In genomic region chr19:36112678-36113077, GRCh38 we compare ENCODE assay signal across 19 cellular contexts. TPM values are rescaled to one million over a fixed set of nuclear protein-coding genes. Genes with fewer than 3 reads are reported as not detected.
DNase-seq lines count a peak whose midpoint lies in the region; ATAC-seq and TF ChIP-seq lines count a peak whose summit lies in the region.
"Had no signal": no experiment of that assay in that cellular context is flagged by ENCODE, and none has a peak within 500 bp of the region (broad histone marks: within the 10 kb centered on the region; RNA-seq: fewer than 3 reads in every experiment).

No MANE protein-coding gene starts in this region.

- no peak overlapping the region for H2AFZ ChIP-seq in GM23338

- no peak overlapping the region for H3K4me3 ChIP-seq in CD4-positive, alpha-beta memory T cell (ENCODE audit: low read length in 2 of 2)
- no peak overlapping the region for H3K4me3 ChIP-seq in GM23338
- H3K4me3 ChIP-seq: adrenal gland, thyroid gland had no signal

- peaks cover 26% of the 10 kb centered on the region for H3F3A ChIP-seq in GM23338 (replicated peaks; ENCODE audit: low read depth)

- H3K27ac Mint-ChIP-seq in CD4-positive, alpha-beta memory T cell = peak overlapping the region in 4 of 7 donors; percentile 23 to 95 (median 79)
- H3K27ac Mint-ChIP-seq in GM23338 = no peak overlapping the region
- peak overlapping the region; percentile 72 for H3K27ac Mint-ChIP-seq in activated naive CD8-positive, alpha-beta T cell
- peak overlapping the region in 1 of 2 donors; percentile 94 for H3K27ac Mint-ChIP-seq in natural killer cell treated with Interleukin-12 subunit alpha and Interleukin-12 subunit beta and Interleukin-15 and Interleukin-18, amount 100 ng/mL, for 72 hours

- H4K20me1 ChIP-seq in GM23338 (replicated peaks; ENCODE audit: insufficient read depth) = peaks cover 10% of the 10 kb centered on the region; the same call in 1 of the 2 replicates

- H3K4me1 ChIP-seq in CD4-positive, alpha-beta memory T cell (ENCODE audit: insufficient read depth, low read length) = peaks cover 30% of the 10 kb centered on the region
- peaks cover 20% of the 10 kb centered on the region for H3K4me1 ChIP-seq in GM23338 (ENCODE audit: insufficient read depth)

- TF ChIP-seq CTCF in GM23338 (conservative IDR thresholded peaks at IDR 0.05; ENCODE audit: low read depth in 2 of 2) = no peak

- H3K79me2 ChIP-seq in GM23338 (replicated peaks; ENCODE audit: insufficient read depth) = peaks cover 22% of the 10 kb centered on the region

- H3K4me2 ChIP-seq in GM23338 = no peak overlapping the region

- peaks cover 7% of the 10 kb centered on the region for H3K36me3 ChIP-seq in CD4-positive, alpha-beta memory T cell (ENCODE audit: insufficient read depth, low read length)
- no peaks in the 10 kb centered on the region; the same call in 1 of the 2 replicates for H3K36me3 ChIP-seq in GM23338 (ENCODE audit: insufficient read depth)

- intact Hi-C loops in CD4-positive, alpha-beta memory T cell (cut with micrococcal nuclease) = loop anchor here (10.0 kb wide), 2 partner anchors 218 to 1102 kb away; partner anchors contain the start of genes ZNF383 and ZNF585B

- peaks cover 10 to 40% of the 10 kb centered on the region in 2 donors for H3K36me3 Mint-ChIP-seq in CD4-positive, alpha-beta memory T cell
- peaks cover 40% of the 10 kb centered on the region for H3K36me3 Mint-ChIP-seq in GM23338 (ENCODE audit: low read depth)
- H3K36me3 Mint-ChIP-seq in activated naive CD8-positive, alpha-beta T cell = peaks cover 4% of the 10 kb centered on the region
- H3K36me3 Mint-ChIP-seq in natural killer cell treated with Interleukin-12 subunit alpha and Interleukin-12 subunit beta and Interleukin-15 and Interleukin-18, amount 100 ng/mL, for 72 hours = peaks cover 4% of the 10 kb centered on the region

- POLR2A ChIA-PET in CD4-positive, alpha-beta memory T cell (lab: Charles Lee; ENCODE audit: partially characterized antibody) = interaction anchor here (0.7 kb wide), 1 partner anchor 120 kb away, joined by 3 read pairs; no protein-coding TSS in a partner anchor

- H3K9me3 ChIP-seq in CD4-positive, alpha-beta memory T cell (ENCODE audit: control insufficient read depth in 1 of 2, low read length in 2 of 2) = no peaks in the 10 kb centered on the region
- H3K9me3 ChIP-seq: adrenal gland, thyroid gland had no signal

- no peaks in the 10 kb centered on the region for H3K27me3 ChIP-seq in CD4-positive, alpha-beta memory T cell (ENCODE audit: insufficient read depth, low read length)
- no peaks in the 10 kb centered on the region for H3K27me3 ChIP-seq in GM23338 (ENCODE audit: insufficient read depth)
- H3K27me3 ChIP-seq: adrenal gland, thyroid gland had no signal

- CTCF ChIA-PET in CD4-positive, alpha-beta memory T cell (lab: Charles Lee; ENCODE audit: partially characterized antibody) = no interaction called here

- ATAC-seq in GM23338 = no peak
- no peak for ATAC-seq in natural killer cell treated with Interleukin-12 subunit alpha and Interleukin-12 subunit beta and Interleukin-15 and Interleukin-18, amount 100 ng/mL, for 72 hours

- H3K9me2 ChIP-seq in GM23338 (ENCODE audit: insufficient read depth) = no peaks in the 10 kb centered on the region

- H3K27ac ChIP-seq in CD4-positive, alpha-beta memory T cell (ENCODE audit: low read depth, low read length) = no peak overlapping the region
- H3K27ac ChIP-seq in GM23338 (ENCODE audit: low read depth) = no peak overlapping the region
- H3K27ac ChIP-seq: adrenal gland, thyroid gland had no signal

- DNase-seq in CD4-positive, alpha-beta memory T cell = no peak
- no peak for DNase-seq in GM23338 (ENCODE audit: low spot score)
- DNase-seq in natural killer cell treated with Interleukin-12 subunit alpha and Interleukin-12 subunit beta and Interleukin-15 and Interleukin-18, amount 100 ng/mL, for 72 hours (ENCODE audit: low spot score) = no peak
- no peak for DNase-seq in NCI-H2081 (lab: John Stamatoyannopoulos, UW)
- no peak for DNase-seq in DMS153 treated with DMSO at 0.1 percent for 48 hours (lab: John Stamatoyannopoulos, UW; ENCODE audit: unreplicated experiment)
- no peak for DNase-seq in SW 1271 (lab: John Stamatoyannopoulos, UW)
- DNase-seq: adrenal gland; NCI-H1436; NCI-H226; stimulated activated CD4-positive, alpha-beta T cell treated with anti-CD3 and anti-CD28 coated beads, Interleukin-2, amount 100 ng/mL, for 24 hours; thyroid gland had no signal

- H3K4me1 Mint-ChIP-seq in CD4-positive, alpha-beta memory T cell = peaks cover 18 to 44% (median 32%) of the 10 kb centered on the region in 4 donors
- H3K4me1 Mint-ChIP-seq in GM23338 = peaks cover 36% of the 10 kb centered on the region
- peaks cover 32% of the 10 kb centered on the region for H3K4me1 Mint-ChIP-seq in activated naive CD8-positive, alpha-beta T cell (ENCODE audit: low read depth)
- peaks cover 30 to 37% of the 10 kb centered on the region in 2 donors for H3K4me1 Mint-ChIP-seq in natural killer cell treated with Interleukin-12 subunit alpha and Interleukin-12 subunit beta and Interleukin-15 and Interleukin-18, amount 100 ng/mL, for 72 hours (ENCODE audit: low read depth in 2 of 2)

- H3K9me3 Mint-ChIP-seq in CD4-positive, alpha-beta memory T cell = peaks cover 0 to 6% (median 0%) of the 10 kb centered on the region in 8 donors
- no peaks in the 10 kb centered on the region; the same call in 2 of the 3 replicates for H3K9me3 Mint-ChIP-seq in GM23338
- H3K9me3 Mint-ChIP-seq in activated naive CD8-positive, alpha-beta T cell (ENCODE audit: low read depth) = no peaks in the 10 kb centered on the region
- no peaks in the 10 kb centered on the region for H3K9me3 Mint-ChIP-seq in natural killer cell treated with Interleukin-12 subunit alpha and Interleukin-12 subunit beta and Interleukin-15 and Interleukin-18, amount 100 ng/mL, for 72 hours

- H3K27me3 Mint-ChIP-seq in CD4-positive, alpha-beta memory T cell = peaks cover 0 to 2% of the 10 kb centered on the region in 2 donors
- peaks cover 22% of the 10 kb centered on the region for H3K27me3 Mint-ChIP-seq in GM23338 (ENCODE audit: insufficient read depth, low read depth, poor library complexity)
- no peaks in the 10 kb centered on the region for H3K27me3 Mint-ChIP-seq in activated naive CD8-positive, alpha-beta T cell
- no peaks in the 10 kb centered on the region for H3K27me3 Mint-ChIP-seq in natural killer cell treated with Interleukin-12 subunit alpha and Interleukin-12 subunit beta and Interleukin-15 and Interleukin-18, amount 100 ng/mL, for 72 hours

- H3K4me3 Mint-ChIP-seq in CD4-positive, alpha-beta memory T cell = peak overlapping the region; percentile 57 to 96 (median 76)
- peak overlapping the region; percentile 99 for H3K4me3 Mint-ChIP-seq in GM23338
- H3K4me3 Mint-ChIP-seq in activated naive CD8-positive, alpha-beta T cell = peak overlapping the region; percentile 82
- peak overlapping the region; percentile 95 for H3K4me3 Mint-ChIP-seq in natural killer cell treated with Interleukin-12 subunit alpha and Interleukin-12 subunit beta and Interleukin-15 and Interleukin-18, amount 100 ng/mL, for 72 hours

TF ChIP-seq in GM23338, 12 proteins besides CTCF, POLR2A, EP300 and RAD21 (continues in another document):
- TF ChIP-seq ZNF114 (CRISPR knock-in tag; IDR thresholded peaks at IDR 0.05) (no peak), STAT1 (IDR thresholded peaks at IDR 0.05; ENCODE audit: unreplicated experiment) (no peak), NANOG (IDR thresholded peaks at IDR 0.05; ENCODE audit: borderline replicate concordance) (no peak), CREB1 (CRISPR knock-in tag; IDR thresholded peaks at IDR 0.05; ENCODE audit: low read depth) (no peak)

RNA-seq across cellular contexts. Expression of gene OVOL3, which starts 1.7 kb away (rescaled TPM):
- total RNA-seq in CD4-positive, alpha-beta memory T cell = not detected
- polyA plus RNA-seq in CD4-positive, alpha-beta memory T cell = not detected
- total RNA-seq in GM23338 (2014; rRNA removed; shearing (Covaris generic)) = not detected in 2 replicates
- polyA plus RNA-seq in GM23338 (2016; fragmentation: Nextera tagmentation; extraction: Ambion mirVana) = not detected in 2 replicates
- total RNA-seq in natural killer cell treated with Interleukin-12 subunit alpha and Interleukin-12 subunit beta and Interleukin-15 and Interleukin-18, amount 100 ng/mL, for 72 hours = not detected
- total RNA-seq: activated CD8-positive, alpha-beta memory T cell treated with anti-CD3 and anti-CD28 coated beads for 36 hours; adrenal gland; epithelial cell of proximal tubule; LHCN-M2; lower leg skin; T-helper 1 cell treated with Interleukin-12 subunit alpha and Interleukin-12 subunit beta and Interleukin-4 antibody, amounts not matched to agents 30 ng/mL and 1 ng/mL, for 36 hours; thyroid gland had no signal
- polyA plus RNA-seq: adrenal gland, BJ, neural cell had no signal

RNA-seq across cellular contexts. Expression of gene POLR2I, which starts 2.0 kb away (rescaled TPM):
- 10 to 100 TPM; 52.4 to 55.0 TPM for total RNA-seq in CD4-positive, alpha-beta memory T cell
- 100 to 1,000 TPM; 146 to 163 TPM for polyA plus RNA-seq in CD4-positive, alpha-beta memory T cell
- 94.0 and 110 TPM in 2 replicates for total RNA-seq in GM23338 (2014; rRNA removed; shearing (Covaris generic))
- 413 and 427 TPM in 2 replicates for polyA plus RNA-seq in GM23338 (2016; fragmentation: Nextera tagmentation; extraction: Ambion mirVana)
- 10 to 100 TPM; 40.7 to 42.4 TPM for total RNA-seq in natural killer cell treated with Interleukin-12 subunit alpha and Interleukin-12 subunit beta and Interleukin-15 and Interleukin-18, amount 100 ng/mL, for 72 hours

RNA-seq across cellular contexts. Expression of gene TBCB, which starts 2.6 kb away (rescaled TPM):
- 100 to 1,000 TPM; 148 TPM for total RNA-seq in CD4-positive, alpha-beta memory T cell
- polyA plus RNA-seq in CD4-positive, alpha-beta memory T cell = 100 to 1,000 TPM; 256 to 308 TPM
- total RNA-seq in GM23338 (2014; rRNA removed; shearing (Covaris generic)) = 254 and 275 TPM in 2 replicates
- 277 and 290 TPM in 2 replicates for polyA plus RNA-seq in GM23338 (2016; fragmentation: Nextera tagmentation; extraction: Ambion mirVana)
- total RNA-seq in natural killer cell treated with Interleukin-12 subunit alpha and Interleukin-12 subunit beta and Interleukin-15 and Interleukin-18, amount 100 ng/mL, for 72 hours = 100 to 1,000 TPM; 130 to 141 TPM

RNA-seq across cellular contexts. Expression of gene CAPNS1, which starts 27.2 kb away (rescaled TPM):
- total RNA-seq in CD4-positive, alpha-beta memory T cell = 100 to 1,000 TPM; 255 to 259 TPM
- polyA plus RNA-seq in CD4-positive, alpha-beta memory T cell = 100 to 1,000 TPM; 123 to 184 TPM
- total RNA-seq in GM23338 (2014; rRNA removed; shearing (Covaris generic)) = 112 and 123 TPM in 2 replicates
- 227 and 230 TPM in 2 replicates for polyA plus RNA-seq in GM23338 (2016; fragmentation: Nextera tagmentation; extraction: Ambion mirVana)
- 100 to 1,000 TPM; 175 to 437 TPM for total RNA-seq in natural killer cell treated with Interleukin-12 subunit alpha and Interleukin-12 subunit beta and Interleukin-15 and Interleukin-18, amount 100 ng/mL, for 72 hours

RNA-seq across cellular contexts. Expression of gene COX7A1, which starts 39.6 kb away (rescaled TPM):
- total RNA-seq in CD4-positive, alpha-beta memory T cell = not detected
- not detected for polyA plus RNA-seq in CD4-positive, alpha-beta memory T cell
- total RNA-seq in GM23338 (2014; rRNA removed; shearing (Covaris generic)) = 0.52 TPM in 1 of 2 replicates, not detected in the other
- polyA plus RNA-seq in GM23338 (2016; fragmentation: Nextera tagmentation; extraction: Ambion mirVana) = 5.5 and 6.3 TPM in 2 replicates
- not detected for total RNA-seq in natural killer cell treated with Interleukin-12 subunit alpha and Interleukin-12 subunit beta and Interleukin-15 and Interleukin-18, amount 100 ng/mL, for 72 hours
- total RNA-seq: activated CD8-positive, alpha-beta memory T cell treated with anti-CD3 and anti-CD28 coated beads for 36 hours; LHCN-M2; T-helper 1 cell treated with Interleukin-12 subunit alpha and Interleukin-12 subunit beta and Interleukin-4 antibody, amounts not matched to agents 30 ng/mL and 1 ng/mL, for 36 hours had no signal
- polyA plus RNA-seq: neural cell had no signal
